Comparison of ENCODE assay signal across 12 cellular contexts in the genomic region with DNA sequence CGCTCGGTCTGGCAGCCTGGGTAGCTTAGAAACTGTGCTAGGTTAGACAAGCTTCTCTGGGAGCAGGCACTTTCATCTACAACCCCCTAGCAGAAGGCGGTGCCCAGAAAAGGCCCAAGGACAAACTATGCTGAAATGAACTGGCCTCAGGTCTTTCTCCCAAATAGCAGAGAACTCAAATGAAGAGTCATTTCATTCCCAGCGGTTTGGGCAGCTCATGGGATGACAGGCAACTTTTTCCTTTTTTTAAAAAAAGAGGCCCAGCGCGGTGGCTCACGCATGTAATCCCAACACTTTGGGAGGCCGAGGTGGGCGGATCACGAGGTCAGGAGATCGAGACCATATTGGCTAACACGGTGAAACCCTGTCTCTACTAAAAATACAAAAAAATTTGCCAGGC. TPM values are rescaled to one million over a fixed set of nuclear protein-coding genes. Genes with fewer than 3 reads are reported as not detected.
DNase-seq lines count a peak whose midpoint lies in the region; ATAC-seq and TF ChIP-seq lines count a peak whose summit lies in the region.
"Had no signal": no experiment of that assay in that cellular context is flagged by ENCODE, and none has a peak within 500 bp of the region (broad histone marks: within the 10 kb centered on the region; RNA-seq: fewer than 3 reads in every experiment).

No MANE protein-coding gene starts in this region.

- CTCF ChIA-PET in activated naive CD4-positive, alpha-beta T cell treated with anti-CD3 and anti-CD28 coated beads, Interleukin-2, amount 10 ng/mL, durations not matched to agents 7 days and 5 days (lab: Charles Lee), result interaction anchor here (7.0 kb wide), 1 partner anchor 146 kb away, joined by 30 read pairs; no protein-coding TSS in a partner anchor
- CTCF ChIA-PET in WTC11 (lab: Charles Lee), result interaction anchor here (0.5 to 1.5 kb wide), 7 partner anchors 15 to 413 kb away, joined by 3 to 4 read pairs (median 4); no protein-coding TSS in a partner anchor

- H3K27me3 ChIP-seq in esophagus squamous epithelium (no peaks in the 10 kb centered on the region), stomach (no peaks in the 10 kb centered on the region)

- peaks cover 68% of the 10 kb centered on the region for H3K4me1 Mint-ChIP-seq in activated naive CD4-positive, alpha-beta T cell treated with anti-CD3 and anti-CD28 coated beads, Interleukin-2, amount 10 ng/mL, durations not matched to agents 7 days and 5 days
- H3K4me1 Mint-ChIP-seq in WTC11, result peaks cover 54% of the 10 kb centered on the region

- intact Hi-C loops in esophagus squamous epithelium (cut with DNase I), result loop anchor here (10.0 kb wide), 1 partner anchor 63 kb away; no protein-coding TSS in a partner anchor
- intact Hi-C loops in stomach (cut with DNase I; ENCODE audit: low total_unique reads), result no loop called here

- H3K27me3 Mint-ChIP-seq in activated naive CD4-positive, alpha-beta T cell treated with anti-CD3 and anti-CD28 coated beads, Interleukin-2, amount 10 ng/mL, durations not matched to agents 7 days and 5 days, result no peaks in the 10 kb centered on the region
- no peaks in the 10 kb centered on the region for H3K27me3 Mint-ChIP-seq in WTC11 (ENCODE audit: low read depth)

- POLR2A ChIA-PET in WTC11 (lab: Charles Lee), result no interaction called here

- H3K27ac Mint-ChIP-seq in activated naive CD4-positive, alpha-beta T cell treated with anti-CD3 and anti-CD28 coated beads, Interleukin-2, amount 10 ng/mL, durations not matched to agents 7 days and 5 days, result peak overlapping the region; percentile 97
- peak overlapping the region in 1 of 2 donors; percentile 72 for H3K27ac Mint-ChIP-seq in activated naive CD4-positive, alpha-beta T cell treated with anti-CD3 and anti-CD28 coated beads, Interleukin-2, amount 50 U/mL, for 72 hours
- H3K27ac Mint-ChIP-seq in WTC11, result peak overlapping the region; percentile 48; the same call in 1 of the 2 replicates

- WGBS in esophagus squamous epithelium, 2 donors, result 77 to 92% methylated on average over 4 to 12 of the region's 12 CpGs
- WGBS in stomach, 5 donors, result 89 to 95% (median 90%) methylated on average over 12 of the region's 12 CpGs

- peak overlapping the region in 1 of 4 donors; percentile 2 for H3K4me3 ChIP-seq in esophagus squamous epithelium
- no peak overlapping the region for H3K4me3 ChIP-seq in stomach
- H3K4me3 ChIP-seq: coronary artery, lung, prostate gland had no signal

- peaks cover 36 to 71% (median 58%) of the 10 kb centered on the region in 3 donors for H3K4me1 ChIP-seq in esophagus squamous epithelium
- peaks cover 58 to 72% (median 69%) of the 10 kb centered on the region in 4 donors for H3K4me1 ChIP-seq in stomach

- peak overlapping the region; percentile 54 for H3K4me3 Mint-ChIP-seq in activated naive CD4-positive, alpha-beta T cell treated with anti-CD3 and anti-CD28 coated beads, Interleukin-2, amount 10 ng/mL, durations not matched to agents 7 days and 5 days
- H3K4me3 Mint-ChIP-seq in WTC11, result no peak overlapping the region; the same call in 1 of the 2 replicates

- H3K27ac ChIP-seq in esophagus squamous epithelium, result peak overlapping the region; percentile 9 to 79 (median 64)
- peak overlapping the region in 4 of 5 donors; percentile 35 to 86 (median 72) for H3K27ac ChIP-seq in stomach

- H3K36me3 ChIP-seq in esophagus squamous epithelium (no peaks in the 10 kb centered on the region), stomach (no peaks in the 10 kb centered on the region)
- H3K36me3 ChIP-seq: prostate gland had no signal

- TF ChIP-seq EP300 in stomach (IDR thresholded peaks at IDR 0.05), result no peak

- peaks cover 34% of the 10 kb centered on the region for H3K36me3 Mint-ChIP-seq in activated naive CD4-positive, alpha-beta T cell treated with anti-CD3 and anti-CD28 coated beads, Interleukin-2, amount 10 ng/mL, durations not matched to agents 7 days and 5 days
- peaks cover 15 to 24% of the 10 kb centered on the region in 2 donors for H3K36me3 Mint-ChIP-seq in activated naive CD4-positive, alpha-beta T cell treated with anti-CD3 and anti-CD28 coated beads, Interleukin-2, amount 50 U/mL, for 72 hours
- no peaks in the 10 kb centered on the region for H3K36me3 Mint-ChIP-seq in WTC11

- ATAC-seq in activated naive CD4-positive, alpha-beta T cell treated with anti-CD3 and anti-CD28 coated beads, Interleukin-2, amount 50 U/mL, for 72 hours, result no peak
- no peak for ATAC-seq in WTC11
- no peak for ATAC-seq in GM18858 (IDR thresholded peaks at IDR 0.05; ENCODE audit: unreplicated experiment)
- no peak for ATAC-seq in HG02798 (IDR thresholded peaks at IDR 0.05; ENCODE audit: poor library complexity, unreplicated experiment)

- H3K9me3 Mint-ChIP-seq in activated naive CD4-positive, alpha-beta T cell treated with anti-CD3 and anti-CD28 coated beads, Interleukin-2, amount 10 ng/mL, durations not matched to agents 7 days and 5 days, result no peaks in the 10 kb centered on the region
- no peaks in the 10 kb centered on the region for H3K9me3 Mint-ChIP-seq in activated naive CD4-positive, alpha-beta T cell treated with anti-CD3 and anti-CD28 coated beads, Interleukin-2, amount 50 U/mL, for 72 hours
- peaks cover 4% of the 10 kb centered on the region; the same call in 1 of the 2 replicates for H3K9me3 Mint-ChIP-seq in WTC11

- no peak for DNase-seq in activated naive CD4-positive, alpha-beta T cell treated with anti-CD3 and anti-CD28 coated beads, Interleukin-2, amount 10 ng/mL, durations not matched to agents 7 days and 5 days
- no peak for DNase-seq in activated naive CD4-positive, alpha-beta T cell treated with anti-CD3 and anti-CD28 coated beads, Interleukin-2, amount 50 U/mL, for 72 hours (ENCODE audit: low spot score in 2 of 2)
- no peak for DNase-seq in WTC11 (ENCODE audit: low spot score)
- DNase-seq in esophagus squamous epithelium (lab: John Stamatoyannopoulos, UW), result no peak
- no peak for DNase-seq in stomach
- DNase-seq in nucleus accumbens (lab: John Stamatoyannopoulos, UW), result no peak
- DNase-seq: NK-92 treated with Interleukin-12 subunit alpha and Interleukin-12 subunit beta, amount 100 ng/mL, for 24 hours had no signal

- TF ChIP-seq POLR2A in esophagus squamous epithelium (IDR thresholded peaks at IDR 0.05) (no peak), stomach (IDR thresholded peaks at IDR 0.05) (no peak)

- H3K9me3 ChIP-seq in esophagus squamous epithelium (no peaks in the 10 kb centered on the region), stomach (no peaks in the 10 kb centered on the region)
- H3K9me3 ChIP-seq: prostate gland had no signal

- TF ChIP-seq CTCF in WTC11 (IDR thresholded peaks at IDR 0.05) (no peak), esophagus squamous epithelium (IDR thresholded peaks at IDR 0.05) (no peak), stomach (IDR thresholded peaks at IDR 0.05) (no peak)

TF ChIP-seq in WTC11, 78 proteins besides CTCF, POLR2A, EP300 and RAD21 (continues in another document):
- no peak for TF ChIP-seq MXD4 (CRISPR knock-in tag; IDR thresholded peaks at IDR 0.05; ENCODE audit: borderline replicate concordance)
- no peak for TF ChIP-seq ZNF138 (CRISPR knock-in tag; conservative IDR thresholded peaks at IDR 0.05)
- TF ChIP-seq CREB1 (CRISPR knock-in tag; IDR thresholded peaks at IDR 0.05), result no peak
- TF ChIP-seq, protein P1, sequence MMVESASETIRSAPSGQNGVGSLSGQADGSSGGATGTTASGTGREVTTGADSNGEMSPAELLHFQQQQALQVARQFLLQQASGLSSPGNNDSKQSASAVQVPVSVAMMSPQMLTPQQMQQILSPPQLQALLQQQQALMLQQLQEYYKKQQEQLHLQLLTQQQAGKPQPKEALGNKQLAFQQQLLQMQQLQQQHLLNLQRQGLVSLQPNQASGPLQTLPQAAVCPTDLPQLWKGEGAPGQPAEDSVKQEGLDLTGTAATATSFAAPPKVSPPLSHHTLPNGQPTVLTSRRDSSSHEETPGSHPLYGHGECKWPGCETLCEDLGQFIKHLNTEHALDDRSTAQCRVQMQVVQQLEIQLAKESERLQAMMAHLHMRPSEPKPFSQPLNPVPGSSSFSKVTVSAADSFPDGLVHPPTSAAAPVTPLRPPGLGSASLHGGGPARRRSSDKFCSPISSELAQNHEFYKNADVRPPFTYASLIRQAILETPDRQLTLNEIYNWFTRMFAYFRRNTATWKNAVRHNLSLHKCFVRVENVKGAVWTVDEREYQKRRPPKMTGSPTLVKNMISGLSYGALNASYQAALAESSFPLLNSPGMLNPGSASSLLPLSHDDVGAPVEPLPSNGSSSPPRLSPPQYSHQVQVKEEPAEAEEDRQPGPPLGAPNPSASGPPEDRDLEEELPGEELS (CRISPR knock-in tag; IDR thresholded peaks at IDR 0.05), result no peak
- no peak for TF ChIP-seq ATF1 (CRISPR knock-in tag; IDR thresholded peaks at IDR 0.05)
- TF ChIP-seq NR3C1 (CRISPR knock-in tag; conservative IDR thresholded peaks at IDR 0.05; ENCODE audit: low read depth), result no peak
- no peak for TF ChIP-seq ZBTB21 (CRISPR knock-in tag; IDR thresholded peaks at IDR 0.05; ENCODE audit: borderline replicate concordance)
- TF ChIP-seq ZNF416 (CRISPR knock-in tag; IDR thresholded peaks at IDR 0.05), result no peak
- TF ChIP-seq IRF2 (CRISPR knock-in tag; IDR thresholded peaks at IDR 0.05; ENCODE audit: borderline replicate concordance, low read depth), result no peak

RNA-seq across cellular contexts. Expression of a gene that starts 2.5 kb away (rescaled TPM):
- 100 to 1,000 TPM in 1 of 2 donors, 10 to 100 TPM in 1; 45.8 to 105 TPM for total RNA-seq in activated naive CD4-positive, alpha-beta T cell treated with anti-CD3 and anti-CD28 coated beads, Interleukin-2, amount 50 U/mL, for 72 hours
- 57.9 to 66.2 TPM (median 65.7 TPM) in 3 replicates for total RNA-seq in WTC11 (2021)
- 10 to 100 TPM; 12.2 to 40.4 (median 19.0) TPM for total RNA-seq in esophagus squamous epithelium
- 10 to 100 TPM; 33.2 to 84.6 (median 57.1) TPM for total RNA-seq in stomach
- polyA plus RNA-seq in stomach, result 10 to 100 TPM in 2 of 3 donors, 1 to 10 TPM in 1; 8.4 to 19.1 (median 12.5) TPM
